In the genomic region with DNA sequence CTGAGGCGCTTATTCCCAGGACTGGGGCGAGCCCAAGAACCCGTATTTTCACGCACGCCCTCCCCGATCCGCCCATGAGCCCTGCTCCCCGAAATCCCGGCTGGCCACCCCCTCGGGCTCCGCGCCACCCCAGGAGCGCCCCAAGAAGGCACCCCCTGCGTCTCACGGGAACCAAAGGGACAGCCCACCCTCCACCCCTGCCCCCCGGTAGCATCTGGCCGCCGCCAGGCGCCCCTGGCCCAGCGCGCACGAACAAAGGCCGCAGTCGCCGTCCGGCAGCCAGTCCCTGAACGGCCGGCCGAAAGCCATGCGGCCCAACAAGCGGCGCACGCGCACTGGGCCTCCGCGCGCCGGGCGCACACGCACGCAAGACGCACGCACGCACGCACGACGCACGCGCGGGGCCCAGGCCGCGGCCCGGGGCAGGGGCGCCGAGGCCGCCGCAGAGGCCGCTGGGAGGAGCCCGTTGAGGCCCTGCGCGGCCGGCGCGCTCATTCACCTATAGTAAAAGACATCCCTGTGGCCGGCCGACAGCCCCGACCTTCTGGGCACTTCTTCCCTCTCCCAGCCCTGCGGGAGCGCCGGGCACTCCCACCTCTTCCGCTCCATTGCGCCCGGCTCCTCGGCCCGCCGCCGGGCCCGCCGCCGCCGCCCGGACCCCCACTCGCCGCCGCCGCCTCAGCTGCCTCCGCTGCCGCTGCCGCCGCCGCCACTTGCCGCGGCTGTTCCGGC, we compare ENCODE assay signal across 8 cellular contexts.
DNase-seq lines count a peak whose midpoint lies in the region; ATAC-seq and TF ChIP-seq lines count a peak whose summit lies in the region.

No MANE protein-coding gene starts in this region.

- no peak for TF ChIP-seq CTCF in AG09319 (IDR thresholded peaks at IDR 0.05; ENCODE audit: low read depth, low read length)

- DNase-seq in AG09319 (ENCODE audit: extremely low read depth, low read depth) (peak; percentile 78), NCI-H226 (peak; percentile 83), left kidney (ENCODE audit: low read depth, low spot score) (peak; percentile 96)
- peak; percentile 75 to 82 for DNase-seq in activated CD4-positive, alpha-beta T cell treated with anti-CD3 and anti-CD28 coated beads for 4 hours
- DNase-seq in stimulated activated CD4-positive, alpha-beta T cell treated with anti-CD3 and anti-CD28 coated beads, Interleukin-1b, Interleukin-23, amount 100 ng/mL, for 4 hours (ENCODE audit: low read depth in 2 of 2) = peak; percentile 71 to 79

- H3K27ac ChIP-seq in cingulate gyrus (ENCODE audit: low read depth, low read length) = peak overlapping the region; percentile 72

- ATAC-seq in GM18870 (IDR thresholded peaks at IDR 0.05; ENCODE audit: unreplicated experiment) (peak; percentile 48), HG03103 (IDR thresholded peaks at IDR 0.05; ENCODE audit: low read depth, unreplicated experiment) (peak; percentile 67)

Comparison
In these comparisons a context has a peak if more than half of its experiments do, and no peak if none do; other contexts are left out.
1. Peak in every context shown above with its lines: DNase-seq, ATAC-seq and H3K27ac ChIP-seq.